In genomic region chr11:75768112-75768908, GRCh38 we compare ENCODE assay signal across 8 cellular contexts. TPM values are rescaled to one million over a fixed set of nuclear protein-coding genes. Genes with fewer than 3 reads are reported as not detected.
A peak's percentile ranks its signal among the peaks of the same experiment; 100 is the strongest.
DNase-seq lines count a peak whose midpoint lies in the region; ATAC-seq and TF ChIP-seq lines count a peak whose summit lies in the region.

Gene DGAT2 (plus strand): TSS chr11:75768778. CDS start chr11:75768992, 214 bp downstream.

- H3K27ac ChIP-seq in SK-N-SH (ENCODE audit: low read depth in 2 of 2, low read length in 1 of 2): no peak within 1 kb of the TSS; a peak in 1 of 4 replicates
- peak within 1 kb of the TSS; percentile 97 for H3K27ac ChIP-seq in cardiac muscle cell
- H3K27ac ChIP-seq in upper lobe of right lung: peak within 1 kb of the TSS; percentile 71

- H3K4me3 Mint-ChIP-seq in activated naive CD4-positive, alpha-beta T cell treated with anti-CD3 and anti-CD28 coated beads, Interleukin-2, amount 50 U/mL, for 24 hours: peak within 1 kb of the TSS; percentile 81

- no peaks in the 10 kb centered on the region for H3K36me3 ChIP-seq in SK-N-SH (replicated peaks in 1 of 2; ENCODE audit: control insufficient read depth in 1 of 2, insufficient read depth in 2 of 2, low read length in 1 of 2)
- H3K36me3 ChIP-seq in cardiac muscle cell: no peaks in the 10 kb centered on the region
- no peaks in the 10 kb centered on the region for H3K36me3 ChIP-seq in upper lobe of right lung

- H3K79me2 ChIP-seq in SK-N-SH (ENCODE audit: insufficient read depth): no peaks in the 10 kb centered on the region

- peak; percentile 49 for TF ChIP-seq RAD21 in SK-N-SH (IDR thresholded peaks at IDR 0.05; ENCODE audit: low read length)

- peak; percentile 54 for TF ChIP-seq POLR2A in GM10847 (IDR thresholded peaks at IDR 0.05; ENCODE audit: extremely low read depth, insufficient read length)

- intact Hi-C loops in posterior cingulate gyrus (cut with DNase I): loop anchor here (5.0 kb wide), 1 partner anchor 221 kb away; no protein-coding TSS in a partner anchor
- intact Hi-C loops in upper lobe of right lung (cut with DNase I): no loop called here

- peaks cover 8% of the 10 kb centered on the region for H3K27me3 ChIP-seq in SK-N-SH (ENCODE audit: insufficient read depth)
- no peaks in the 10 kb centered on the region for H3K27me3 ChIP-seq in cardiac muscle cell
- H3K27me3 ChIP-seq in upper lobe of right lung: no peaks in the 10 kb centered on the region

- DNase-seq in NCI-H1092 (lab: John Stamatoyannopoulos, UW) (peak; percentile 84), SK-N-SH (peak; percentile 93), cardiac muscle cell (ENCODE audit: low read depth in 1 of 2, low spot score in 1 of 2) (peak; percentile 83 to 95), posterior cingulate gyrus (peak; percentile 35 to 95 (median 68)), upper lobe of right lung (peak; percentile 91)

- H3K9me3 ChIP-seq in SK-N-SH: no peaks in the 10 kb centered on the region
- no peaks in the 10 kb centered on the region for H3K9me3 ChIP-seq in cardiac muscle cell (ENCODE audit: low read depth)
- H3K9me3 ChIP-seq in upper lobe of right lung: no peaks in the 10 kb centered on the region

- H3K36me3 Mint-ChIP-seq in activated naive CD4-positive, alpha-beta T cell treated with anti-CD3 and anti-CD28 coated beads, Interleukin-2, amount 50 U/mL, for 24 hours: no peaks in the 10 kb centered on the region

- H3K4me1 ChIP-seq in SK-N-SH (ENCODE audit: control insufficient read depth in 1 of 2, insufficient read depth in 2 of 2, low read depth in 1 of 2, low read length in 1 of 2) (peaks cover 5 to 11% of the 10 kb centered on the region in 2 experiments; a peak in 3 of 4 replicates), cardiac muscle cell (ENCODE audit: low read depth) (peaks cover 15% of the 10 kb centered on the region), upper lobe of right lung (peaks cover 12% of the 10 kb centered on the region)

- no peaks in the 10 kb centered on the region for H4K20me1 ChIP-seq in SK-N-SH (ENCODE audit: insufficient read depth)

- H3K9me3 Mint-ChIP-seq in activated naive CD4-positive, alpha-beta T cell treated with anti-CD3 and anti-CD28 coated beads, Interleukin-2, amount 50 U/mL, for 24 hours: no peaks in the 10 kb centered on the region

- peak within 1 kb of the TSS; percentile 82 for H3K4me2 ChIP-seq in SK-N-SH

- CTCF ChIA-PET in SK-N-SH (lab: Yijun Ruan, JAX): interaction anchor here (0.7 to 1.6 kb wide), 8 partner anchors 10 to 112 kb away, joined by 3 to 5 read pairs (median 3); no protein-coding TSS in a partner anchor

- 0 out of 2 replicates have a peak, but pooled peaks have one; percentile 7 for TF ChIP-seq CTCF in SK-N-SH (IDR thresholded peaks at IDR 0.05)
- peak; percentile 12 for TF ChIP-seq CTCF in cardiac muscle cell (IDR thresholded peaks at IDR 0.05; ENCODE audit: low read depth, low read length)
- peak; percentile 12 for TF ChIP-seq CTCF in upper lobe of right lung (IDR thresholded peaks at IDR 0.05)

- 6% methylated on average over 34 of the region's 66 CpGs for WGBS in SK-N-SH (ENCODE audit: low lambda C conversion rate)

- ATAC-seq in HG02623 (IDR thresholded peaks at IDR 0.05; ENCODE audit: unreplicated experiment) (peak; percentile 55), upper lobe of right lung (peak; percentile 85)

- peak in 1 of 2 experiments; percentile 54; a peak in 1 of 4 replicates for TF ChIP-seq EP300 in SK-N-SH (IDR thresholded peaks at IDR 0.05; ENCODE audit: borderline replicate concordance in 1 of 2, low read depth in 1 of 2, low read length in 1 of 2)

- H3K4me3 ChIP-seq in SK-N-SH (ENCODE audit: low read depth in 2 of 2, low read length in 1 of 2) (peak within 1 kb of the TSS; percentile 47 to 57), cardiac muscle cell (peak within 1 kb of the TSS; percentile 35), upper lobe of right lung (peak within 1 kb of the TSS; percentile 55)

- H3F3A ChIP-seq in SK-N-SH (replicated peaks; ENCODE audit: insufficient read depth): no peaks in the 10 kb centered on the region

- H3K9me2 ChIP-seq in SK-N-SH: no peaks in the 10 kb centered on the region

- H3K27me3 Mint-ChIP-seq in activated naive CD4-positive, alpha-beta T cell treated with anti-CD3 and anti-CD28 coated beads, Interleukin-2, amount 50 U/mL, for 24 hours: peaks cover 13% of the 10 kb centered on the region

- peak within 1 kb of the TSS; percentile 41; the same call in 1 of the 2 replicates for H3K9ac ChIP-seq in SK-N-SH

- peaks cover 21% of the 10 kb centered on the region for H3K4me1 Mint-ChIP-seq in activated naive CD4-positive, alpha-beta T cell treated with anti-CD3 and anti-CD28 coated beads, Interleukin-2, amount 50 U/mL, for 24 hours

- POLR2A ChIA-PET in SK-N-SH (lab: Yijun Ruan, JAX): no interaction called here

- H3K27ac Mint-ChIP-seq in activated naive CD4-positive, alpha-beta T cell treated with anti-CD3 and anti-CD28 coated beads, Interleukin-2, amount 50 U/mL, for 24 hours: peak within 1 kb of the TSS; percentile 79

- peak within 1 kb of the TSS; percentile 76 for H2AFZ ChIP-seq in SK-N-SH (ENCODE audit: low read depth)

TF ChIP-seq in SK-N-SH, 30 proteins besides CTCF, POLR2A, EP300 and RAD21:
- peak; percentile 73 for TF ChIP-seq MXI1 (IDR thresholded peaks at IDR 0.05; ENCODE audit: low read depth, low read length)
- TF ChIP-seq TEAD4 (IDR thresholded peaks at IDR 0.05; ENCODE audit: borderline replicate concordance, insufficient read depth): 0 out of 2 replicates have a peak, but pooled peaks have one; percentile 13
- TF ChIP-seq FOXJ3 (CRISPR knock-in tag; IDR thresholded peaks at IDR 0.05): no peak
- peak; percentile 99 for TF ChIP-seq MAX (IDR thresholded peaks at IDR 0.05; ENCODE audit: low read depth)
- no peak for TF ChIP-seq YY1 (IDR thresholded peaks at IDR 0.05; ENCODE audit: low read depth)
- no peak for TF ChIP-seq EZH2phosphoT487 (IDR thresholded peaks at IDR 0.05; ENCODE audit: borderline replicate concordance, low read depth)
- TF ChIP-seq REST (IDR thresholded peaks at IDR 0.05; ENCODE audit: low read depth, low read length): no peak
- TF ChIP-seq RCOR1 (IDR thresholded peaks at IDR 0.05; ENCODE audit: low read length): 0 out of 2 replicates have a peak, but pooled peaks have one; percentile 2
- TF ChIP-seq NRF1 (IDR thresholded peaks at IDR 0.05; ENCODE audit: low read depth, low read length): 0 out of 2 replicates have a peak, but pooled peaks have one; percentile 16

RNA-seq across cellular contexts. Expression of gene DGAT2, which starts in this region (rescaled TPM):
- polyA plus RNA-seq in SK-N-SH (2012; rRNA removed): 1.1 and 1.4 TPM in 2 replicates
- 0.88 and 1.3 TPM in 2 replicates for polyA plus RNA-seq in SK-N-SH (2012; cell fraction: cytosol; rRNA removed)
- 0.87 and 0.93 TPM in 2 replicates for polyA plus RNA-seq in SK-N-SH (2012; cell fraction: nucleus; rRNA removed)
- total RNA-seq in cardiac muscle cell: 36.4 and 44.9 TPM in 2 replicates
- polyA plus RNA-seq in cardiac muscle cell: 23.7 and 34.7 TPM in 2 replicates
- total RNA-seq in upper lobe of right lung: 6.2 TPM

Comparison
In these comparisons a context has a peak if more than half of its experiments do, and no peak if none do; other contexts are left out.
1. RNA of gene DGAT2 (polyA plus RNA-seq): 23.7 to 34.7 TPM in cardiac muscle cell; 0.87 to 1.4 TPM in SK-N-SH; every median in the first group is over 10 times any median in the second.
2. H3K27ac ChIP-seq: peak in cardiac muscle cell (single experiment) and upper lobe of right lung (single experiment); none in SK-N-SH (0 of 2).
3. Peak in every context shown above with its lines, with median percentiles within 50 percentile points of each other: DNase-seq, H3K4me3 ChIP-seq and CTCF ChIP-seq.